In the genomic region with DNA sequence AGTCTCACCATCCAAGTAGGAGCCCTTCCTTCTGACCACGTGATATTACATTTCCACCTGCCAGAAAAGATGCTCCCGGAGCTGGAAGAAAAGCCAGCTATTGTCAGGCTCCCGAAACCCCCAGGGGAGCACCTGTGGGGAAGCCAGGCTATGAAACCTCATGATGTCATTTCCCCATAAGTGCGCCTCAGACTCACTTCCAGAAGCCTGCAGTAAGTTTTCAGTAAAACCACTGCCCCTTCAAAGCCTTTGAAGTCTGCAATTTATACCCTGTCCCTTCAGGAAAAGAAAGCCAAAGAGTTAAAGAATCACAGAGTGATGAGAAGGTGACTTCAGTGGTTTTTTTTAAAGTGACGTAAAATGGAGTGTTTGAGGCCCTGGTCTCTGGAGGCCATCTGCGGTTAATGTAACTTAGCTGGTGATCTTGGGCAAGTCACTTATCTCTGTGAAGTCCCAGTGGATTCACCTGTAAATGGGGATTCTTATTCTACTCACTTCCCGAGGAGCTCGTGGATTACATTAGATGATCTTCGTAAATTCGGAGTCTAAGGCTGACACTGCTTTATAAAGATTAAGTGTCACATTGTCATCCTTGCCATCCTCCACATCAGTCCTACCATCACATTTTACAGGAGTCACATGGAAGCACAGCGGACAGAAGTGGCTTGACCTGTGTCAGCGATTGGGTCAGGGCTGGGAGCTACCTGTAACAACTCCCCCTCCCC, we compare ENCODE assay signal across 1 cellular context.
TF ChIP-seq lines count a peak whose summit lies in the region.

No MANE protein-coding gene starts in this region.

TF ChIP-seq in GM12878, 131 proteins besides CTCF, POLR2A, EP300 and RAD21 (continued from another document):
- TF ChIP-seq SP1 (IDR thresholded peaks at IDR 0.05; ENCODE audit: low read depth, low read length) = peak; percentile 40
- TF ChIP-seq ZBED1 (IDR thresholded peaks at IDR 0.05; ENCODE audit: borderline replicate concordance) = peak; percentile 74
- TF ChIP-seq CREB1 (IDR thresholded peaks at IDR 0.05; ENCODE audit: low read depth) = peak; percentile 89
- TF ChIP-seq TAF1 (IDR thresholded peaks at IDR 0.05; ENCODE audit: borderline replicate concordance, low read depth, low read length) = no peak
- no peak for TF ChIP-seq MYC (IDR thresholded peaks at IDR 0.05; ENCODE audit: insufficient read depth, insufficient read length, insufficient replicate concordance, low read length, severe bottlenecking)
- TF ChIP-seq CBFB (IDR thresholded peaks at IDR 0.05; ENCODE audit: low read depth) = peak; percentile 94
- TF ChIP-seq SUPT20H (IDR thresholded peaks at IDR 0.05; ENCODE audit: borderline replicate concordance, control insufficient read depth, low read depth, low read length) = no peak
- peak; percentile 42; the same call in 1 of the 2 replicates for TF ChIP-seq SMC3 (IDR thresholded peaks at IDR 0.05; ENCODE audit: borderline replicate concordance, low read length)
- 0 out of 2 replicates have a peak, but pooled peaks have one; percentile 34 for TF ChIP-seq SREBF1 (IDR thresholded peaks at IDR 0.05; ENCODE audit: low read length)
- TF ChIP-seq, protein P1, sequence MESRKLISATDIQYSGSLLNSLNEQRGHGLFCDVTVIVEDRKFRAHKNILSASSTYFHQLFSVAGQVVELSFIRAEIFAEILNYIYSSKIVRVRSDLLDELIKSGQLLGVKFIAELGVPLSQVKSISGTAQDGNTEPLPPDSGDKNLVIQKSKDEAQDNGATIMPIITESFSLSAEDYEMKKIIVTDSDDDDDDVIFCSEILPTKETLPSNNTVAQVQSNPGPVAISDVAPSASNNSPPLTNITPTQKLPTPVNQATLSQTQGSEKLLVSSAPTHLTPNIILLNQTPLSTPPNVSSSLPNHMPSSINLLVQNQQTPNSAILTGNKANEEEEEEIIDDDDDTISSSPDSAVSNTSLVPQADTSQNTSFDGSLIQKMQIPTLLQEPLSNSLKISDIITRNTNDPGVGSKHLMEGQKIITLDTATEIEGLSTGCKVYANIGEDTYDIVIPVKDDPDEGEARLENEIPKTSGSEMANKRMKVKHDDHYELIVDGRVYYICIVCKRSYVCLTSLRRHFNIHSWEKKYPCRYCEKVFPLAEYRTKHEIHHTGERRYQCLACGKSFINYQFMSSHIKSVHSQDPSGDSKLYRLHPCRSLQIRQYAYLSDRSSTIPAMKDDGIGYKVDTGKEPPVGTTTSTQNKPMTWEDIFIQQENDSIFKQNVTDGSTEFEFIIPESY (IDR thresholded peaks at IDR 0.05) = no peak; the same call in 1 of the 2 replicates
- peak; percentile 98 for TF ChIP-seq JUNB (IDR thresholded peaks at IDR 0.05)
- TF ChIP-seq SREBF2 (IDR thresholded peaks at IDR 0.05; ENCODE audit: low read length) = peak; percentile 62; the same call in 1 of the 2 replicates
- TF ChIP-seq, protein P2, sequence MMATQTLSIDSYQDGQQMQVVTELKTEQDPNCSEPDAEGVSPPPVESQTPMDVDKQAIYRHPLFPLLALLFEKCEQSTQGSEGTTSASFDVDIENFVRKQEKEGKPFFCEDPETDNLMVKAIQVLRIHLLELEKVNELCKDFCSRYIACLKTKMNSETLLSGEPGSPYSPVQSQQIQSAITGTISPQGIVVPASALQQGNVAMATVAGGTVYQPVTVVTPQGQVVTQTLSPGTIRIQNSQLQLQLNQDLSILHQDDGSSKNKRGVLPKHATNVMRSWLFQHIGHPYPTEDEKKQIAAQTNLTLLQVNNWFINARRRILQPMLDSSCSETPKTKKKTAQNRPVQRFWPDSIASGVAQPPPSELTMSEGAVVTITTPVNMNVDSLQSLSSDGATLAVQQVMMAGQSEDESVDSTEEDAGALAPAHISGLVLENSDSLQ (IDR thresholded peaks at IDR 0.05) = peak; percentile 56
- TF ChIP-seq, protein P3, sequence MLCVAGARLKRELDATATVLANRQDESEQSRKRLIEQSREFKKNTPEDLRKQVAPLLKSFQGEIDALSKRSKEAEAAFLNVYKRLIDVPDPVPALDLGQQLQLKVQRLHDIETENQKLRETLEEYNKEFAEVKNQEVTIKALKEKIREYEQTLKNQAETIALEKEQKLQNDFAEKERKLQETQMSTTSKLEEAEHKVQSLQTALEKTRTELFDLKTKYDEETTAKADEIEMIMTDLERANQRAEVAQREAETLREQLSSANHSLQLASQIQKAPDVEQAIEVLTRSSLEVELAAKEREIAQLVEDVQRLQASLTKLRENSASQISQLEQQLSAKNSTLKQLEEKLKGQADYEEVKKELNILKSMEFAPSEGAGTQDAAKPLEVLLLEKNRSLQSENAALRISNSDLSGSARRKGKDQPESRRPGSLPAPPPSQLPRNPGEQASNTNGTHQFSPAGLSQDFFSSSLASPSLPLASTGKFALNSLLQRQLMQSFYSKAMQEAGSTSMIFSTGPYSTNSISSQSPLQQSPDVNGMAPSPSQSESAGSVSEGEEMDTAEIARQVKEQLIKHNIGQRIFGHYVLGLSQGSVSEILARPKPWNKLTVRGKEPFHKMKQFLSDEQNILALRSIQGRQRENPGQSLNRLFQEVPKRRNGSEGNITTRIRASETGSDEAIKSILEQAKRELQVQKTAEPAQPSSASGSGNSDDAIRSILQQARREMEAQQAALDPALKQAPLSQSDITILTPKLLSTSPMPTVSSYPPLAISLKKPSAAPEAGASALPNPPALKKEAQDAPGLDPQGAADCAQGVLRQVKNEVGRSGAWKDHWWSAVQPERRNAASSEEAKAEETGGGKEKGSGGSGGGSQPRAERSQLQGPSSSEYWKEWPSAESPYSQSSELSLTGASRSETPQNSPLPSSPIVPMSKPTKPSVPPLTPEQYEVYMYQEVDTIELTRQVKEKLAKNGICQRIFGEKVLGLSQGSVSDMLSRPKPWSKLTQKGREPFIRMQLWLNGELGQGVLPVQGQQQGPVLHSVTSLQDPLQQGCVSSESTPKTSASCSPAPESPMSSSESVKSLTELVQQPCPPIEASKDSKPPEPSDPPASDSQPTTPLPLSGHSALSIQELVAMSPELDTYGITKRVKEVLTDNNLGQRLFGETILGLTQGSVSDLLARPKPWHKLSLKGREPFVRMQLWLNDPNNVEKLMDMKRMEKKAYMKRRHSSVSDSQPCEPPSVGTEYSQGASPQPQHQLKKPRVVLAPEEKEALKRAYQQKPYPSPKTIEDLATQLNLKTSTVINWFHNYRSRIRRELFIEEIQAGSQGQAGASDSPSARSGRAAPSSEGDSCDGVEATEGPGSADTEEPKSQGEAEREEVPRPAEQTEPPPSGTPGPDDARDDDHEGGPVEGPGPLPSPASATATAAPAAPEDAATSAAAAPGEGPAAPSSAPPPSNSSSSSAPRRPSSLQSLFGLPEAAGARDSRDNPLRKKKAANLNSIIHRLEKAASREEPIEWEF (IDR thresholded peaks at IDR 0.05; ENCODE audit: insufficient replicate concordance, low read depth, low read length) = peak; percentile 75
- TF ChIP-seq NR2F1 (conservative IDR thresholded peaks at IDR 0.05) = peak; percentile 78; the same call in 1 of the 2 replicates
- TF ChIP-seq, protein P4, sequence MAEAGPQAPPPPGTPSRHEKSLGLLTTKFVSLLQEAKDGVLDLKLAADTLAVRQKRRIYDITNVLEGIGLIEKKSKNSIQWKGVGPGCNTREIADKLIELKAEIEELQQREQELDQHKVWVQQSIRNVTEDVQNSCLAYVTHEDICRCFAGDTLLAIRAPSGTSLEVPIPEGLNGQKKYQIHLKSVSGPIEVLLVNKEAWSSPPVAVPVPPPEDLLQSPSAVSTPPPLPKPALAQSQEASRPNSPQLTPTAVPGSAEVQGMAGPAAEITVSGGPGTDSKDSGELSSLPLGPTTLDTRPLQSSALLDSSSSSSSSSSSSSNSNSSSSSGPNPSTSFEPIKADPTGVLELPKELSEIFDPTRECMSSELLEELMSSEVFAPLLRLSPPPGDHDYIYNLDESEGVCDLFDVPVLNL (IDR thresholded peaks at IDR 0.05; ENCODE audit: low read depth, low read length) = no peak
